14 cellular contexts compared by ENCODE assay signal in genomic region chr1:149931212-149931805, GRCh38. TPM values are rescaled to one million over a fixed set of nuclear protein-coding genes. Genes with fewer than 3 reads are reported as not detected.
DNase-seq lines count a peak whose midpoint lies in the region; ATAC-seq, FAIRE-seq and TF ChIP-seq lines count a peak whose summit lies in the region.
"Had no signal": no experiment of that assay in that cellular context is flagged by ENCODE, and none has a peak within 500 bp of the region (broad histone marks: within the 10 kb centered on the region; RNA-seq: fewer than 3 reads in every experiment).

No MANE protein-coding gene starts in this region.

- dilution Hi-C loops in endothelial cell of umbilical vein (cut with MboI; ENCODE audit: extremely low pct_ligation_motif_present, low sequenced_read_pairs), result no loop called here

- H2AFZ ChIP-seq in GM23248 (peak overlapping the region; percentile 71), endothelial cell of umbilical vein (ENCODE audit: low read depth, low read length) (peak overlapping the region; percentile 37)

- no peak overlapping the region for H3K4me3 ChIP-seq in GM23248
- no peak overlapping the region for H3K4me3 ChIP-seq in SJSA1
- H3K4me3 ChIP-seq in endothelial cell of umbilical vein (replicated peaks in 1 of 3; ENCODE audit: insufficient read depth in 1 of 3, low read depth in 1 of 3, low read length in 3 of 3), result no peak overlapping the region
- H3K4me3 ChIP-seq: sigmoid colon had no signal

- peaks cover under 1% of the 10 kb centered on the region for H3K36me3 ChIP-seq in GM23248 (ENCODE audit: low read depth)
- peaks cover 37% of the 10 kb centered on the region for H3K36me3 ChIP-seq in SJSA1
- H3K36me3 ChIP-seq in endothelial cell of umbilical vein (ENCODE audit: control insufficient read depth in 2 of 2, extremely low read depth in 1 of 2, insufficient read depth in 2 of 2, low read length in 2 of 2), result peaks cover 0 to 1% of the 10 kb centered on the region in 2 experiments

- POLR2A ChIA-PET in endothelial cell of umbilical vein (lab: Charles Lee), result no interaction called here

- H3F3A ChIP-seq in GM23248 (ENCODE audit: insufficient read depth), result peaks cover 19% of the 10 kb centered on the region

- no peak for TF ChIP-seq POLR2A in endothelial cell of umbilical vein (IDR thresholded peaks at IDR 0.05; ENCODE audit: low read depth, low read length)

- no peaks in the 10 kb centered on the region for H3K9me2 ChIP-seq in GM23248 (ENCODE audit: insufficient read depth)

- H3K4me2 ChIP-seq in GM23248 (ENCODE audit: unreplicated experiment) (no peak overlapping the region), endothelial cell of umbilical vein (ENCODE audit: insufficient read depth, low read length) (peak overlapping the region; percentile 32)

- H3K27ac ChIP-seq in GM23248, result peak overlapping the region; percentile 75
- peak overlapping the region; percentile 29; the same call in 1 of the 2 replicates for H3K27ac ChIP-seq in SJSA1
- peak overlapping the region; percentile 36 for H3K27ac ChIP-seq in endothelial cell of umbilical vein (ENCODE audit: insufficient read depth, low read depth, low read length)
- H3K27ac ChIP-seq: sigmoid colon had no signal

- intact Hi-C loops in endothelial cell of umbilical vein (cut with micrococcal nuclease), result no loop called here
- intact Hi-C loops in posterior vena cava (cut with DNase I), result no loop called here

- H3K27me3 ChIP-seq in GM23248 (replicated peaks; ENCODE audit: insufficient read depth), result no peaks in the 10 kb centered on the region
- no peaks in the 10 kb centered on the region for H3K27me3 ChIP-seq in SJSA1 (replicated peaks)
- no peaks in the 10 kb centered on the region for H3K27me3 ChIP-seq in endothelial cell of umbilical vein (ENCODE audit: control insufficient read depth in 2 of 2, insufficient read depth in 2 of 2, low read length in 2 of 2)
- H3K27me3 ChIP-seq: sigmoid colon had no signal

- ATAC-seq in GM21515 (IDR thresholded peaks at IDR 0.05; ENCODE audit: unreplicated experiment) (no peak), HG03045 (IDR thresholded peaks at IDR 0.05; ENCODE audit: unreplicated experiment) (no peak)
- ATAC-seq: CD8-positive, alpha-beta T cell; HepG2 had no signal

- no peaks in the 10 kb centered on the region for H3K9me3 ChIP-seq in GM23248 (ENCODE audit: low read depth)
- H3K9me3 ChIP-seq in SJSA1 (replicated peaks), result no peaks in the 10 kb centered on the region
- H3K9me3 ChIP-seq in endothelial cell of umbilical vein (replicated peaks; ENCODE audit: control insufficient read depth, insufficient read depth, low read length), result no peaks in the 10 kb centered on the region
- H3K9me3 ChIP-seq: sigmoid colon had no signal

- H3K4me1 ChIP-seq in GM23248 (ENCODE audit: insufficient read depth), result peaks cover 35% of the 10 kb centered on the region
- H3K4me1 ChIP-seq in SJSA1 (replicated peaks), result peaks cover 28% of the 10 kb centered on the region
- peaks cover 27% of the 10 kb centered on the region for H3K4me1 ChIP-seq in endothelial cell of umbilical vein (ENCODE audit: control insufficient read depth, extremely low read depth, insufficient read depth, low read length)

- peak overlapping the region; percentile 44 for H3K9ac ChIP-seq in GM23248
- no peak overlapping the region for H3K9ac ChIP-seq in endothelial cell of umbilical vein (replicated peaks; ENCODE audit: extremely low read depth, insufficient read depth, low read length)

- no peaks in the 10 kb centered on the region for H3K9me1 ChIP-seq in endothelial cell of umbilical vein (replicated peaks; ENCODE audit: control insufficient read depth, extremely low read depth, insufficient read depth, low read length)

- CTCF ChIA-PET in endothelial cell of umbilical vein (lab: Charles Lee), result no interaction called here

- peaks cover 26% of the 10 kb centered on the region for H3K79me2 ChIP-seq in GM23248 (ENCODE audit: insufficient read depth)
- H3K79me2 ChIP-seq in endothelial cell of umbilical vein (ENCODE audit: control insufficient read depth, insufficient read depth, low read length), result peaks cover 10% of the 10 kb centered on the region

- no peaks in the 10 kb centered on the region for H4K20me1 ChIP-seq in GM23248 (ENCODE audit: insufficient read depth)
- no peaks in the 10 kb centered on the region for H4K20me1 ChIP-seq in endothelial cell of umbilical vein (replicated peaks; ENCODE audit: control insufficient read depth, extremely low read depth, insufficient read depth, low read length)

- peak; percentile 62 for DNase-seq in A172 (ENCODE audit: low spot score)
- DNase-seq in GM23248, result peak; percentile 50
- DNase-seq in SJSA1 (ENCODE audit: low read depth in 1 of 2, low spot score in 2 of 2), result no peak
- DNase-seq in endothelial cell of umbilical vein (ENCODE audit: low read depth, low spot score), result peak; percentile 14
- no peak for DNase-seq in posterior vena cava (ENCODE audit: low spot score)
- no peak for DNase-seq in OCI-M1 (lab: John Stamatoyannopoulos, UW)
- DNase-seq: CD8-positive, alpha-beta T cell; effector CD8-positive, alpha-beta T cell; NCI-H187 treated with DMSO at 0.1 percent for 48 hours; nephron progenitor cell; sigmoid colon had no signal

- 74 to 75% methylated on average over 13 of the region's 13 CpGs for WGBS in GM23248 (ENCODE audit: low coverage in 1 of 2, low lambda C conversion rate in 2 of 2, missing lambda C conversion rate in 2 of 2), 2 experiments

- no peak for TF ChIP-seq CTCF in endothelial cell of umbilical vein (IDR thresholded peaks at IDR 0.05; ENCODE audit: extremely low read depth in 1 of 2, insufficient read depth in 1 of 2, low read depth in 1 of 2, low read length in 2 of 2)

- FAIRE-seq in endothelial cell of umbilical vein (lab: Jason Lieb, UNC), result peak; percentile 85
- FAIRE-seq: HepG2 had no signal

- in situ Hi-C loops in GM23248 (cut with MboI), result no loop called here

- no TSS peak for BruUV-seq in endothelial cell of umbilical vein (replicated peaks; lab: Mats Ljungman, UMichigan)

RNA-seq across cellular contexts. Expression of gene SF3B4, which starts 3.7 kb away (rescaled TPM):
- total RNA-seq in A172 (2014; rRNA removed; shearing (Covaris generic)), result 26.9 and 37.0 TPM in 2 replicates
- 12.3 and 17.5 TPM in 2 replicates for total RNA-seq in GM23248 (2014; rRNA removed; shearing (Covaris generic))
- polyA plus RNA-seq in GM23248 (2016; fragmentation: Nextera tagmentation; extraction: Ambion mirVana) (98.0 and 106 TPM in 2 replicates), endothelial cell of umbilical vein (61.2 and 62.7 TPM in 2 replicates)
- 5.7 and 16.4 TPM in 2 replicates for total RNA-seq in SJSA1 (2014; rRNA removed; shearing (Covaris generic))
- total RNA-seq in endothelial cell of umbilical vein (68.7 and 74.4 TPM in 2 replicates), posterior vena cava (10 to 100 TPM; 37.2 to 38.0 TPM)
- 45.3 and 45.4 TPM in 2 replicates for polyA plus RNA-seq in endothelial cell of umbilical vein (2011; cell fraction: cytosol; rRNA removed)
- polyA plus RNA-seq in endothelial cell of umbilical vein (2011; cell fraction: nucleus; rRNA removed), result 33.4 and 44.2 TPM in 2 replicates
- polyA plus RNA-seq in endothelial cell of umbilical vein (2012), result 43.0 and 79.3 TPM in 2 replicates
- polyA minus RNA-seq in endothelial cell of umbilical vein, result 36.7 and 43.3 TPM in 2 replicates
- polyA minus RNA-seq in endothelial cell of umbilical vein (2011; cell fraction: cytosol; rRNA and poly(A)+ RNA removed), result 38.5 TPM
- polyA minus RNA-seq in endothelial cell of umbilical vein (2011; cell fraction: nucleus; rRNA and poly(A)+ RNA removed), result 17.8 and 34.2 TPM in 2 replicates

RNA-seq across cellular contexts. Expression of gene MTMR11, which starts 5.4 kb away (rescaled TPM):
- 7.2 and 9.0 TPM in 2 replicates for total RNA-seq in A172 (2014; rRNA removed; shearing (Covaris generic))
- total RNA-seq in GM23248 (2014; rRNA removed; shearing (Covaris generic)), result 7.7 and 13.1 TPM in 2 replicates
- polyA plus RNA-seq in GM23248 (2016; fragmentation: Nextera tagmentation; extraction: Ambion mirVana), result 11.9 and 12.4 TPM in 2 replicates
- total RNA-seq in SJSA1 (2014; rRNA removed; shearing (Covaris generic)), result 2.1 and 6.4 TPM in 2 replicates
- 7.8 and 11.2 TPM in 2 replicates for total RNA-seq in endothelial cell of umbilical vein
- 14.4 and 16.9 TPM in 2 replicates for polyA plus RNA-seq in endothelial cell of umbilical vein
- polyA plus RNA-seq in endothelial cell of umbilical vein (2011; cell fraction: cytosol; rRNA removed), result 9.1 and 10.4 TPM in 2 replicates
- 48.7 and 52.5 TPM in 2 replicates for polyA plus RNA-seq in endothelial cell of umbilical vein (2011; cell fraction: nucleus; rRNA removed)
- polyA plus RNA-seq in endothelial cell of umbilical vein (2012), result 11.5 and 15.9 TPM in 2 replicates
- polyA minus RNA-seq in endothelial cell of umbilical vein, result 17.6 and 28.9 TPM in 2 replicates
- polyA minus RNA-seq in endothelial cell of umbilical vein (2011; cell fraction: cytosol; rRNA and poly(A)+ RNA removed), result 2.0 TPM
- 14.2 and 19.3 TPM in 2 replicates for polyA minus RNA-seq in endothelial cell of umbilical vein (2011; cell fraction: nucleus; rRNA and poly(A)+ RNA removed)
- total RNA-seq in posterior vena cava, result 10 to 100 TPM; 18.4 to 23.7 TPM

RNA-seq across cellular contexts. Expression of gene SV2A, which starts 13.7 kb away (rescaled TPM):
- total RNA-seq in A172 (2014; rRNA removed; shearing (Covaris generic)), result 32.2 and 37.7 TPM in 2 replicates
- 0.51 and 1.1 TPM in 2 replicates for total RNA-seq in GM23248 (2014; rRNA removed; shearing (Covaris generic))
- 0.36 and 0.60 TPM in 2 replicates for polyA plus RNA-seq in GM23248 (2016; fragmentation: Nextera tagmentation; extraction: Ambion mirVana)
- 16.6 and 17.8 TPM in 2 replicates for total RNA-seq in SJSA1 (2014; rRNA removed; shearing (Covaris generic))
- total RNA-seq in endothelial cell of umbilical vein, result 3.9 and 5.4 TPM in 2 replicates
- polyA plus RNA-seq in endothelial cell of umbilical vein, result 2.9 and 3.0 TPM in 2 replicates
- 2.6 and 3.0 TPM in 2 replicates for polyA plus RNA-seq in endothelial cell of umbilical vein (2011; cell fraction: cytosol; rRNA removed)
- polyA plus RNA-seq in endothelial cell of umbilical vein (2011; cell fraction: nucleus; rRNA removed), result 2.7 and 3.9 TPM in 2 replicates
- polyA plus RNA-seq in endothelial cell of umbilical vein (2012), result 3.5 and 6.0 TPM in 2 replicates
- polyA minus RNA-seq in endothelial cell of umbilical vein, result 5.4 and 6.5 TPM in 2 replicates
- not detected for polyA minus RNA-seq in endothelial cell of umbilical vein (2011; cell fraction: cytosol; rRNA and poly(A)+ RNA removed)
- 1.3 and 1.8 TPM in 2 replicates for polyA minus RNA-seq in endothelial cell of umbilical vein (2011; cell fraction: nucleus; rRNA and poly(A)+ RNA removed)
- 1 to 10 TPM; 7.5 TPM for total RNA-seq in posterior vena cava

RNA-seq across cellular contexts. Expression of gene BOLA1, which starts 31.9 kb away (rescaled TPM):
- total RNA-seq in A172 (2014; rRNA removed; shearing (Covaris generic)), result 23.5 and 27.8 TPM in 2 replicates
- 12.3 and 16.4 TPM in 2 replicates for total RNA-seq in GM23248 (2014; rRNA removed; shearing (Covaris generic))
- polyA plus RNA-seq in GM23248 (2016; fragmentation: Nextera tagmentation; extraction: Ambion mirVana) (18.6 and 20.1 TPM in 2 replicates), endothelial cell of umbilical vein (12.2 and 16.1 TPM in 2 replicates)
- total RNA-seq in SJSA1 (2014; rRNA removed; shearing (Covaris generic)), result 9.8 and 12.3 TPM in 2 replicates
- total RNA-seq in endothelial cell of umbilical vein (7.0 and 10.8 TPM in 2 replicates), posterior vena cava (10 to 100 TPM; 10.7 to 11.4 TPM)
- polyA plus RNA-seq in endothelial cell of umbilical vein (2011; cell fraction: cytosol; rRNA removed), result 11.6 and 15.0 TPM in 2 replicates
- polyA plus RNA-seq in endothelial cell of umbilical vein (2011; cell fraction: nucleus; rRNA removed), result 5.8 and 8.2 TPM in 2 replicates
- 7.1 and 8.3 TPM in 2 replicates for polyA plus RNA-seq in endothelial cell of umbilical vein (2012)
- 2.0 and 3.7 TPM in 2 replicates for polyA minus RNA-seq in endothelial cell of umbilical vein
- polyA minus RNA-seq in endothelial cell of umbilical vein (2011; cell fraction: cytosol; rRNA and poly(A)+ RNA removed), result 5.5 TPM
- 1.0 and 2.2 TPM in 2 replicates for polyA minus RNA-seq in endothelial cell of umbilical vein (2011; cell fraction: nucleus; rRNA and poly(A)+ RNA removed)

Comparison
In these comparisons a context has a peak if more than half of its experiments do, and no peak if none do; other contexts are left out.
1. DNase-seq: peak in A172 (single experiment), GM23248 (single experiment) and endothelial cell of umbilical vein (single experiment); none in SJSA1 (0 of 2), posterior vena cava (single experiment) and OCI-M1 (single experiment).
2. Peak in every context shown above with its lines, with median percentiles within 50 percentile points of each other: H3K27ac ChIP-seq.